ENCODE assay signal across 26 cellular contexts in the genomic region with DNA sequence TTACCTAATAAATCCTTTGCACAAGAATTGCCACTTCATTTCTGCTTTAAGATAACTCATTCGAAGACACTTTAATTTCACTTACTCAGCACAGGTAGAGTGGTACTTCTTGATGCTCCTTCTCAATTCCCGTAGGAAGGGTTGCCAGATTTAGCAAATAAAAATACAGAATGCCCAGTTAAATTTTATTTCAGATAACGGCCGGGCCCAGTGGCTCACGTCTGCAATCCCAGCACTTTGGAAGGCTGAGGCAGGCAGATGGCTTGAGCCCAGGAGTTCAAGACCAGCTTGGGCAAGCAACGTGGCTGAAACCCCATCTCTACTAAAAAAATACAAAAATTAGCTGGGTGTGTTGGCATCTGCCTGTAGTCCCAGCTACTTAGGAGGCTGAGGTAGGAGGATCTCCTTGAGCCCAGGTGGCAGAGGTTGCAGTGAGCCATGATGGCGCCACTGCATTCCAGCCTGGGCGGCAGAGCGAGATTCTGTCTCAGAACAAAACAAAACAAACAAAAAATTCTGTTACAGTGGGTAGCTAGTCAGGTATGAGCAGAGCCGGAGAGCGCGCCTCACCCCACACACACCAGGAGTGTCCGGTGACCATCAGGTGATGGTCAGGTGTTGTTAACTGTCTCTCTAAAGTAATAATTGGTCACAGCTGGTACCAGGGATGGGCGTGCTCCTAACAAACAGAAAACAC.
DNase-seq lines count a peak whose midpoint lies in the region; ATAC-seq and TF ChIP-seq lines count a peak whose summit lies in the region.
"Had no signal": no experiment of that assay in that cellular context is flagged by ENCODE, and none has a peak within 500 bp of the region (broad histone marks: within the 10 kb centered on the region; RNA-seq: fewer than 3 reads in every experiment).

No MANE protein-coding gene starts in this region.

- H3K9ac ChIP-seq in trophoblast cell (ENCODE audit: low read length) = no peak overlapping the region

- H3K9me2 ChIP-seq in PC-9 (ENCODE audit: insufficient read depth) = no peaks in the 10 kb centered on the region
- no peaks in the 10 kb centered on the region for H3K9me2 ChIP-seq in hepatocyte (replicated peaks; ENCODE audit: insufficient read depth)

- H3K79me1 ChIP-seq in trophoblast cell (ENCODE audit: low read length) = peaks cover 5% of the 10 kb centered on the region

- no peak overlapping the region for H3K14ac ChIP-seq in trophoblast cell (ENCODE audit: low read length)

- no peak for ATAC-seq in foreskin keratinocyte
- ATAC-seq: activated CD8-positive, alpha-beta memory T cell treated with anti-CD3 and anti-CD28 coated beads, Interleukin-2, amount 10 ng/mL, durations not matched to agents 7 days and 5 days; activated T-cell treated with anti-CD3 and anti-CD28 coated beads, Interleukin-2, amount 50 U/mL, for 4 hours; effector memory CD8-positive, alpha-beta T cell; esophagus mucosa; natural killer cell treated with Interleukin-12 subunit alpha and Interleukin-12 subunit beta and Interleukin-15 and Interleukin-18, amount 100 ng/mL, for 72 hours; stimulated activated effector memory CD8-positive, alpha-beta T cell treated with anti-CD3 and anti-CD28 coated beads, Interleukin-12 subunit alpha, Interleukin-12 subunit beta, amount 100 ng/mL, for 72 hours; T-cell had no signal

- H4K91ac ChIP-seq in trophoblast cell (ENCODE audit: low read depth, low read length) = peak overlapping the region; percentile 42

- peak overlapping the region; percentile 16 for H2BK12ac ChIP-seq in trophoblast cell (ENCODE audit: low read length)

- H4K20me1 ChIP-seq in PC-9 (ENCODE audit: insufficient read depth) (no peaks in the 10 kb centered on the region), hepatocyte (ENCODE audit: insufficient read depth, poor library complexity, severe bottlenecking) (no peaks in the 10 kb centered on the region)

- H3K27ac ChIP-seq in PC-9 = peak overlapping the region; percentile 75
- H3K27ac ChIP-seq in hepatocyte = peak overlapping the region; percentile 86
- peak overlapping the region; percentile 65 for H3K27ac ChIP-seq in trophoblast cell (ENCODE audit: low read depth, low read length)
- H3K27ac ChIP-seq in foreskin keratinocyte = no peak overlapping the region
- H3K27ac ChIP-seq: transverse colon had no signal

- peak overlapping the region; percentile 51 for H3K4me2 ChIP-seq in PC-9
- H3K4me2 ChIP-seq in hepatocyte = peak overlapping the region; percentile 21
- no peak overlapping the region for H3K4me2 ChIP-seq in trophoblast cell (ENCODE audit: low read length)

- no peak for TF ChIP-seq POLR2A in erythroblast (IDR thresholded peaks at IDR 0.05; ENCODE audit: low read length)

- DNase-seq in DMS79 treated with DMSO at 0.1 percent for 48 hours (lab: John Stamatoyannopoulos, UW) = peak; percentile 21
- no peak for DNase-seq in PC-9
- DNase-seq in hepatocyte (ENCODE audit: low spot score) = no peak
- DNase-seq in trophoblast cell = no peak
- DNase-seq in C1 segment of cervical spinal cord (lab: John Stamatoyannopoulos, UW) = no peak
- DNase-seq in erythroblast (lab: John Stamatoyannopoulos, UW) = no peak
- DNase-seq in GM20000 (ENCODE audit: low spot score) = no peak
- DNase-seq in foreskin keratinocyte = no peak
- DNase-seq: activated CD4-positive, CD25-positive, alpha-beta regulatory T cell; activated CD8-positive, alpha-beta memory T cell treated with anti-CD3 and anti-CD28 coated beads, Interleukin-2, amount 10 ng/mL, durations not matched to agents 7 days and 5 days; activated T-cell treated with anti-CD3 and anti-CD28 coated beads, Interleukin-2, amount 50 U/mL, for 4 hours; central memory CD4-positive, alpha-beta T cell; cortex of kidney; effector memory CD8-positive, alpha-beta T cell; GOT3; kidney; mucosa of descending colon; NCI-H1930; NCI-H2227 treated with DMSO at 0.1 percent for 48 hours; NCI-H526 treated with DMSO at 0.1 percent for 48 hours; SIG-M5; T-cell had no signal

- BruUV-seq in PC-9 (replicated peaks; lab: Mats Ljungman, UMichigan) = no TSS peak

- H3K27me3 ChIP-seq in PC-9 (ENCODE audit: insufficient read depth, low read depth) (no peaks in the 10 kb centered on the region), hepatocyte (no peaks in the 10 kb centered on the region), trophoblast cell (ENCODE audit: insufficient read depth, low read length) (no peaks in the 10 kb centered on the region), foreskin keratinocyte (peaks cover 8% of the 10 kb centered on the region)
- H3K27me3 ChIP-seq: transverse colon had no signal

- intact Hi-C loops in PC-9 (cut with micrococcal nuclease; ENCODE audit: unreplicated experiment) = loop anchor here (10.0 kb wide), 1 partner anchor 64 kb away; no protein-coding TSS in a partner anchor

- no peak overlapping the region for H3K4ac ChIP-seq in trophoblast cell (ENCODE audit: low read depth, low read length)

- H2BK120ac ChIP-seq in trophoblast cell (ENCODE audit: insufficient read depth, low read length, poor library complexity) = no peak overlapping the region

- no peak overlapping the region for H2AK5ac ChIP-seq in trophoblast cell (ENCODE audit: low read length)

- POLR2A ChIA-PET in PC-9 (lab: Charles Lee; ENCODE audit: unreplicated experiment) = interaction anchor here (0.5 kb wide), 1 partner anchor 93 kb away, joined by 3 read pairs; the partner anchor contains the start of gene DNAH12

- H3K79me2 ChIP-seq in PC-9 (ENCODE audit: low read depth) (no peaks in the 10 kb centered on the region), hepatocyte (no peaks in the 10 kb centered on the region), trophoblast cell (ENCODE audit: control insufficient read depth, insufficient read depth, low read length, poor library complexity) (no peaks in the 10 kb centered on the region)

- TF ChIP-seq CTCF in PC-9 (conservative IDR thresholded peaks at IDR 0.05) = no peak
- no peak for TF ChIP-seq CTCF in hepatocyte (IDR thresholded peaks at IDR 0.05; ENCODE audit: poor library complexity)
- no peak for TF ChIP-seq CTCF in GM20000 (IDR thresholded peaks at IDR 0.05; ENCODE audit: extremely low read depth, missing control alignments)
- TF ChIP-seq CTCF in foreskin keratinocyte (conservative IDR thresholded peaks at IDR 0.05) = no peak

- H4K8ac ChIP-seq in trophoblast cell (ENCODE audit: low read depth, low read length) = no peak overlapping the region

- 64% methylated on average over 14 of the region's 14 CpGs for WGBS in hepatocyte (ENCODE audit: low lambda C conversion rate, missing lambda C conversion rate)
- WGBS in trophoblast cell (ENCODE audit: extremely low coverage, insufficient coverage, insufficient read length) = no CpG with 5 or more reads among the region's 14 CpGs

- CTCF ChIA-PET in PC-9 (lab: Charles Lee) = no interaction called here

- no peaks in the 10 kb centered on the region for H3K9me3 ChIP-seq in PC-9 (ENCODE audit: insufficient read depth, low read depth)
- H3K9me3 ChIP-seq in hepatocyte (ENCODE audit: low read depth) = no peaks in the 10 kb centered on the region
- H3K9me3 ChIP-seq in trophoblast cell (ENCODE audit: insufficient read depth, low read depth, low read length) = no peaks in the 10 kb centered on the region
- H3K9me3 ChIP-seq: mucosa of descending colon, transverse colon had no signal

- H3K4me3 ChIP-seq in PC-9 (no peak overlapping the region), hepatocyte (no peak overlapping the region), trophoblast cell (ENCODE audit: low read depth, low read length) (no peak overlapping the region)
- H3K4me3 ChIP-seq: mucosa of descending colon, transverse colon had no signal

- no peak overlapping the region for H3K18ac ChIP-seq in trophoblast cell (ENCODE audit: low read length)

- H3K4me1 ChIP-seq in PC-9 (replicated peaks; ENCODE audit: insufficient read depth) (peaks cover 30% of the 10 kb centered on the region), hepatocyte (ENCODE audit: insufficient read depth) (peaks cover 10% of the 10 kb centered on the region), trophoblast cell (ENCODE audit: control insufficient read depth in 1 of 2, insufficient read depth in 2 of 2, low read length in 2 of 2) (peaks cover 5 to 9% of the 10 kb centered on the region in 2 experiments), foreskin keratinocyte (no peaks in the 10 kb centered on the region)
- H3K4me1 ChIP-seq: transverse colon had no signal

- H4K12ac ChIP-seq in trophoblast cell (ENCODE audit: low read depth, low read length) = no peak overlapping the region

- H3K36me3 ChIP-seq in PC-9 (ENCODE audit: low read depth) (no peaks in the 10 kb centered on the region), hepatocyte (replicated peaks; ENCODE audit: insufficient read depth, low read depth) (no peaks in the 10 kb centered on the region), trophoblast cell (ENCODE audit: control insufficient read depth in 1 of 2, insufficient read depth in 2 of 2, low read length in 2 of 2) (no peaks in the 10 kb centered on the region)
- H3K36me3 ChIP-seq: transverse colon had no signal

- H3K23ac ChIP-seq in trophoblast cell (ENCODE audit: low read length) = no peak overlapping the region

- no peak overlapping the region for H2AFZ ChIP-seq in PC-9
- no peak overlapping the region for H2AFZ ChIP-seq in hepatocyte
- H2AFZ ChIP-seq in trophoblast cell (ENCODE audit: insufficient read depth, low read length, poor library complexity) = no peak overlapping the region

- H3F3A ChIP-seq in PC-9 (ENCODE audit: insufficient read depth, low read depth) = peaks cover 28% of the 10 kb centered on the region

- peak overlapping the region; percentile 41 for H2BK5ac ChIP-seq in trophoblast cell (ENCODE audit: low read depth, low read length, poor library complexity)
